In genomic region chr3:173983353-173983752, GRCh38 we compare ENCODE assay signal across 32 cellular contexts.
DNase-seq lines count a peak whose midpoint lies in the region; ATAC-seq, FAIRE-seq and TF ChIP-seq lines count a peak whose summit lies in the region.
"Had no signal": no experiment of that assay in that cellular context is flagged by ENCODE, and none has a peak within 500 bp of the region (broad histone marks: within the 10 kb centered on the region; RNA-seq: fewer than 3 reads in every experiment).

No MANE protein-coding gene starts in this region.

- DNase-seq in AG08395 (ENCODE audit: low spot score) (peak; percentile 49), GM23248 (peak; percentile 68), NCI-H226 (peak; percentile 87), foreskin fibroblast (peak; percentile 42 to 72), GM19240 (ENCODE audit: insufficient read length, low spot score) (no peak), HepG2 (ENCODE audit: low spot score) (no peak)
- DNase-seq: activated CD8-positive, alpha-beta memory T cell treated with anti-CD3 and anti-CD28 coated beads for 24 hours; activated gamma-delta T cell; activated naive CD8-positive, alpha-beta T cell treated with anti-CD3 and anti-CD28 coated beads, Interleukin-2, amount 10 ng/mL, durations not matched to agents 7 days and 5 days; activated T-cell treated with anti-CD3 and anti-CD28 coated beads, Interleukin-2, amount 50 U/mL, for 1 hour; BE2C; DMS153; esophagus squamous epithelium; GF-D8; GOT3; left lung; naive B cell; NCI-H1092 treated with DMSO at 0.1 percent for 48 hours; NCI-H2081 treated with DMSO at 0.1 percent for 48 hours; NCI-H345; NCI-H82; stimulated activated naive CD4-positive, alpha-beta T cell treated with Interleukin-2 at 50 U/mL for 16 hours; T-helper 2 cell had no signal

- 0 out of 2 replicates have a peak overlapping the region, but pooled peaks have one; percentile 1 for H2AFZ ChIP-seq in GM23248
- H2AFZ ChIP-seq in HepG2 (ENCODE audit: low read length), result no peak overlapping the region

- H3K79me2 ChIP-seq in GM23248 (ENCODE audit: insufficient read depth) (no peaks in the 10 kb centered on the region), HepG2 (ENCODE audit: insufficient read depth, low read length) (no peaks in the 10 kb centered on the region)

- in situ Hi-C loops in GM23248 (cut with MboI) (no loop called here), HepG2 (cut with HindIII; ENCODE audit: extremely low pct_ligation_motif_present, low pct_unique_long_range_greater_than_20kb) (no loop called here)

- BruUV-seq in HepG2 (replicated peaks; lab: Mats Ljungman, UMichigan), result no TSS peak

- CTCF ChIA-PET in HepG2 (lab: Yijun Ruan, JAX; ENCODE audit: low intra/inter-chr PET ratio, low total read pairs), result no interaction called here

- TF ChIP-seq POLR2A in HepG2 (IDR thresholded peaks at IDR 0.05; ENCODE audit: insufficient read depth in 1 of 2, low read depth in 2 of 2, low read length in 2 of 2), result no peak

- ATAC-seq in GM19467 (IDR thresholded peaks at IDR 0.05; ENCODE audit: unreplicated experiment), result no peak
- ATAC-seq in GM18520 (IDR thresholded peaks at IDR 0.05; ENCODE audit: unreplicated experiment), result no peak
- ATAC-seq in HepG2, result no peak
- ATAC-seq: left lung had no signal

- H3K27ac ChIP-seq in GM23248 (0 out of 2 replicates have a peak overlapping the region, but pooled peaks have one; percentile 19), HepG2 (ENCODE audit: extremely low read length, insufficient read depth, low read length) (no peak overlapping the region)
- H3K27ac ChIP-seq: ascending aorta, esophagus squamous epithelium, left lung, neutrophil, prostate gland, RWPE1, thoracic aorta, vagina had no signal

- no peak for TF ChIP-seq RAD21 in HepG2 (CRISPR knock-in tag; IDR thresholded peaks at IDR 0.05)

- intact Hi-C loops in HepG2 (cut with micrococcal nuclease; ENCODE audit: unreplicated experiment), result no loop called here

- H3K4me2 ChIP-seq in GM23248 (ENCODE audit: unreplicated experiment) (no peak overlapping the region), HepG2 (ENCODE audit: low read depth, low read length) (no peak overlapping the region)

- POLR2A ChIA-PET in HepG2 (lab: Yijun Ruan, JAX), result no interaction called here

- TF ChIP-seq CTCF in foreskin fibroblast (IDR thresholded peaks at IDR 0.05; ENCODE audit: low read depth, low read length) (no peak), HepG2 (CRISPR knock-in tag; IDR thresholded peaks at IDR 0.05) (no peak)

- TF ChIP-seq EP300 in HepG2 (IDR thresholded peaks at IDR 0.05; ENCODE audit: low read depth in 2 of 2, low read length in 2 of 2) (no peak), HepG2 (CRISPR knock-in tag; IDR thresholded peaks at IDR 0.05; ENCODE audit: borderline replicate concordance) (no peak)

- H3K9ac ChIP-seq in GM23248, result no peak overlapping the region
- H3K9ac ChIP-seq in HepG2 (ENCODE audit: insufficient read depth, low read depth, low read length), result no peak overlapping the region

- no peak overlapping the region for H3K4me3 ChIP-seq in GM23248
- H3K4me3 ChIP-seq in foreskin fibroblast (ENCODE audit: low read depth in 1 of 2, low read length in 2 of 2), result no peak overlapping the region
- H3K4me3 ChIP-seq in HepG2 (replicated peaks in 1 of 3; ENCODE audit: insufficient read depth in 1 of 3, low read depth in 2 of 3, low read length in 3 of 3), result no peak overlapping the region
- H3K4me3 ChIP-seq: ascending aorta, esophagus squamous epithelium, left lung, prostate gland, thoracic aorta, vagina had no signal

- peaks cover 16% of the 10 kb centered on the region for H3F3A ChIP-seq in GM23248 (ENCODE audit: insufficient read depth)

- H3K9me3 ChIP-seq in GM23248 (ENCODE audit: low read depth) (no peaks in the 10 kb centered on the region), HepG2 (ENCODE audit: low read length) (no peaks in the 10 kb centered on the region)
- H3K9me3 ChIP-seq: ascending aorta, BE2C, esophagus squamous epithelium, neutrophil, prostate gland, thoracic aorta, vagina had no signal

- no peak for FAIRE-seq in HepG2 (lab: Jason Lieb, UNC)
- FAIRE-seq: A204.1 had no signal

- 65 to 66% methylated on average over 3 of the region's 3 CpGs for WGBS in GM23248 (ENCODE audit: low coverage in 1 of 2, low lambda C conversion rate in 2 of 2, missing lambda C conversion rate in 2 of 2), 2 experiments
- 0% methylated on average over 3 of the region's 3 CpGs for WGBS in HepG2 (ENCODE audit: low lambda C conversion rate)

- H3K9me2 ChIP-seq in GM23248 (ENCODE audit: insufficient read depth), result no peaks in the 10 kb centered on the region

- H4K20me1 ChIP-seq in GM23248 (ENCODE audit: insufficient read depth) (no peaks in the 10 kb centered on the region), HepG2 (ENCODE audit: insufficient read depth, low read length) (no peaks in the 10 kb centered on the region)

- H3K36me3 ChIP-seq in GM23248 (ENCODE audit: low read depth), result no peaks in the 10 kb centered on the region
- H3K36me3 ChIP-seq in HepG2 (replicated peaks in 1 of 2; ENCODE audit: control insufficient read depth in 1 of 2, insufficient read depth in 2 of 2, low read length in 2 of 2), result no peaks in the 10 kb centered on the region
- H3K36me3 ChIP-seq: ascending aorta, BE2C, esophagus squamous epithelium, left lung, neutrophil, prostate gland, thoracic aorta, vagina had no signal

- H3K4me1 ChIP-seq in GM23248 (ENCODE audit: insufficient read depth), result peaks cover 21% of the 10 kb centered on the region
- no peaks in the 10 kb centered on the region for H3K4me1 ChIP-seq in HepG2 (ENCODE audit: insufficient read depth, low read length)
- H3K4me1 ChIP-seq: ascending aorta, BE2C, esophagus squamous epithelium, left lung, prostate gland, vagina had no signal

- H3K27me3 ChIP-seq in GM23248 (replicated peaks; ENCODE audit: insufficient read depth) (no peaks in the 10 kb centered on the region), HepG2 (ENCODE audit: control insufficient read depth in 1 of 2, insufficient read depth in 2 of 2, low read length in 2 of 2) (no peaks in the 10 kb centered on the region)
- H3K27me3 ChIP-seq: ascending aorta, BE2C, esophagus squamous epithelium, left lung, neutrophil, vagina had no signal

TF ChIP-seq in HepG2, 621 proteins besides CTCF, POLR2A, EP300 and RAD21:
- no peak for TF ChIP-seq MEF2D (CRISPR knock-in tag; IDR thresholded peaks at IDR 0.05)
- no peak for TF ChIP-seq ZNF766 (CRISPR knock-in tag; IDR thresholded peaks at IDR 0.05; ENCODE audit: borderline replicate concordance)
- no peak for TF ChIP-seq KLF16 (CRISPR knock-in tag; IDR thresholded peaks at IDR 0.05)
- TF ChIP-seq ZNF292 (CRISPR knock-in tag; IDR thresholded peaks at IDR 0.05; ENCODE audit: borderline replicate concordance, low read depth), result no peak
- no peak for TF ChIP-seq IRF2 (CRISPR knock-in tag; IDR thresholded peaks at IDR 0.05)

Comparison
In these comparisons a context has a peak if more than half of its experiments do, and no peak if none do; other contexts are left out.
1. DNase-seq: peak in AG08395 (single experiment), GM23248 (single experiment), NCI-H226 (single experiment) and foreskin fibroblast (2 of 2); none in GM19240 (single experiment) and HepG2 (single experiment).